9 cellular contexts compared by ENCODE assay signal in genomic region chr2:132416080-132416911, GRCh38. TPM values are rescaled to one million over a fixed set of nuclear protein-coding genes. Genes with fewer than 3 reads are reported as not detected.
DNase-seq lines count a peak whose midpoint lies in the region; TF ChIP-seq lines count a peak whose summit lies in the region.
"Had no signal": no experiment of that assay in that cellular context is flagged by ENCODE, and none has a peak within 500 bp of the region (broad histone marks: within the 10 kb centered on the region; RNA-seq: fewer than 3 reads in every experiment).

Gene GPR39 (plus strand): TSS chr2:132416805.

- peaks cover 0 to 11% (median 7%) of the 10 kb centered on the region in 3 donors for H3K27me3 Mint-ChIP-seq in immature natural killer cell (ENCODE audit: low read depth in 3 of 3)

- H3K4me1 ChIP-seq in A673 (ENCODE audit: insufficient read depth, low read length, poor library complexity, severe bottlenecking) (peaks cover 10% of the 10 kb centered on the region), Peyer's patch (peaks cover 0 to 18% (median 2%) of the 10 kb centered on the region in 4 donors), esophagus muscularis mucosa (peaks cover 12 to 18% (median 16%) of the 10 kb centered on the region in 4 donors), vagina (peaks cover 19% of the 10 kb centered on the region)

- CTCF ChIA-PET in A673 (lab: Charles Lee), result interaction anchor here (0.7 kb wide), 1 partner anchor 32 kb away, joined by 4 read pairs; no protein-coding TSS in a partner anchor
- CTCF ChIA-PET in GM10248 (lab: Yijun Ruan, JAX), result no interaction called here

- H3K27ac ChIP-seq in A673 (ENCODE audit: low read depth, low read length, poor library complexity, severe bottlenecking) (no peak within 1 kb of the TSS), HL-60 (replicated peaks) (no peak within 1 kb of the TSS), Peyer's patch (peak within 1 kb of the TSS; percentile 31 to 96 (median 86)), esophagus muscularis mucosa (replicated peaks in 1 of 4) (no peak within 1 kb of the TSS), vagina (peak within 1 kb of the TSS; percentile 34)

- WGBS in esophagus muscularis mucosa, result 13% methylated on average over 11 of the region's 55 CpGs

- BruUV-seq in A673 (replicated peaks; lab: Mats Ljungman, UMichigan), result no TSS peak

- no peak for TF ChIP-seq EP300 in esophagus muscularis mucosa (IDR thresholded peaks at IDR 0.05)

- H3K9me3 ChIP-seq in A673 (ENCODE audit: low read depth, low read length, poor library complexity, severe bottlenecking), result no peaks in the 10 kb centered on the region
- H3K9me3 ChIP-seq in Peyer's patch, result no peaks in the 10 kb centered on the region
- H3K9me3 ChIP-seq in esophagus muscularis mucosa, result no peaks in the 10 kb centered on the region
- no peaks in the 10 kb centered on the region for H3K9me3 ChIP-seq in vagina

- no peaks in the 10 kb centered on the region for H3K36me3 Mint-ChIP-seq in immature natural killer cell
- H3K36me3 Mint-ChIP-seq: activated naive CD8-positive, alpha-beta T cell had no signal

- H3K4me1 Mint-ChIP-seq in immature natural killer cell, result no peaks in the 10 kb centered on the region

- H3K27me3 ChIP-seq in A673 (replicated peaks; ENCODE audit: insufficient read depth, low read depth, low read length, poor library complexity), result no peaks in the 10 kb centered on the region
- peaks cover 8% of the 10 kb centered on the region for H3K27me3 ChIP-seq in HL-60 (ENCODE audit: insufficient read depth, poor library complexity, severe bottlenecking)
- no peaks in the 10 kb centered on the region for H3K27me3 ChIP-seq in Peyer's patch
- peaks cover 0 to 9% (median 0%) of the 10 kb centered on the region in 4 donors for H3K27me3 ChIP-seq in esophagus muscularis mucosa
- H3K27me3 ChIP-seq in vagina, result no peaks in the 10 kb centered on the region

- H3K9me3 Mint-ChIP-seq in immature natural killer cell, result peaks cover 0 to 26% (median 6%) of the 10 kb centered on the region in 6 donors

- H3K4me3 ChIP-seq in A673 (ENCODE audit: low read depth, low read length, poor library complexity, severe bottlenecking) (peak within 1 kb of the TSS; percentile 51), HL-60 (replicated peaks; ENCODE audit: insufficient read depth, low read length) (peak within 1 kb of the TSS; percentile 28), Peyer's patch (peak within 1 kb of the TSS; percentile 22 to 66 (median 48)), esophagus muscularis mucosa (peak within 1 kb of the TSS; percentile 52 to 69 (median 58)), vagina (peak within 1 kb of the TSS; percentile 48 to 58)

- no peak within 1 kb of the TSS for H3K4me3 Mint-ChIP-seq in immature natural killer cell
- H3K4me3 Mint-ChIP-seq: activated naive CD8-positive, alpha-beta T cell had no signal

- intact Hi-C loops in A673 (cut with micrococcal nuclease; ENCODE audit: unreplicated experiment) (no loop called here), esophagus muscularis mucosa (cut with DNase I) (no loop called here), vagina (cut with DNase I) (no loop called here)

- TF ChIP-seq POLR2A in Peyer's patch (IDR thresholded peaks at IDR 0.05) (peak; percentile 52 to 78), esophagus muscularis mucosa (IDR thresholded peaks at IDR 0.05; ENCODE audit: low read depth) (no peak), vagina (IDR thresholded peaks at IDR 0.05) (no peak)

- H3K36me3 ChIP-seq in A673 (ENCODE audit: insufficient read depth, low read length, poor library complexity, severe bottlenecking) (no peaks in the 10 kb centered on the region), Peyer's patch (no peaks in the 10 kb centered on the region), esophagus muscularis mucosa (no peaks in the 10 kb centered on the region), vagina (no peaks in the 10 kb centered on the region)

- POLR2A ChIA-PET in A673 (lab: Charles Lee; ENCODE audit: low non-redundant PET), result no interaction called here
- POLR2A ChIA-PET in GM10248 (lab: Yijun Ruan, JAX), result no interaction called here

- TF ChIP-seq CTCF in A673 (conservative IDR thresholded peaks at IDR 0.05; ENCODE audit: low read depth, low read length) (no peak), HL-60 (IDR thresholded peaks at IDR 0.05; ENCODE audit: insufficient read depth, low read length) (no peak), Peyer's patch (IDR thresholded peaks at IDR 0.05) (no peak), esophagus muscularis mucosa (IDR thresholded peaks at IDR 0.05) (no peak), vagina (IDR thresholded peaks at IDR 0.05) (no peak), GM10248 (IDR thresholded peaks at IDR 0.05; ENCODE audit: control extremely low read depth, extremely low read depth, low read depth, missing control alignments) (no peak)

- no peak within 1 kb of the TSS for H3K27ac Mint-ChIP-seq in immature natural killer cell
- H3K27ac Mint-ChIP-seq: activated naive CD8-positive, alpha-beta T cell had no signal

- DNase-seq in A673 (ENCODE audit: low spot score), result peak; percentile 75
- no peak for DNase-seq in HL-60 (ENCODE audit: low read depth in 1 of 2, low spot score in 1 of 2)
- DNase-seq in Peyer's patch, result peak; percentile 19 to 95 (median 92)
- no peak for DNase-seq in esophagus muscularis mucosa (ENCODE audit: extremely low spot score)
- peak; percentile 92 for DNase-seq in mucosa of gallbladder (ENCODE audit: low spot score)
- DNase-seq in vagina (ENCODE audit: extremely low spot score in 2 of 2), result peak in 1 of 2 donors; percentile 88
- DNase-seq in immature natural killer cell, result no peak
- DNase-seq in GM10248 (ENCODE audit: extremely low spot score), result no peak

RNA-seq across cellular contexts. Expression of gene GPR39, which starts in this region (rescaled TPM):
- total RNA-seq in A673 (2021), result 3.4 and 3.6 TPM in 2 replicates
- 10 to 100 TPM in 3 of 4 donors, 1 to 10 TPM in 1; 9.1 to 38.5 (median 25.9) TPM for total RNA-seq in Peyer's patch
- total RNA-seq in esophagus muscularis mucosa, result 1 to 10 TPM in 1 of 4 donors, under 1 TPM in 1, not detected in 2; 0.13 to 1.3 TPM
- total RNA-seq in mucosa of gallbladder, result 12.7 TPM
- total RNA-seq in vagina, result not detected
- polyA plus RNA-seq in immature natural killer cell, result not detected

Comparison
In these comparisons a context has a peak if more than half of its experiments do, and no peak if none do; other contexts are left out.
1. DNase-seq: peak in A673 (single experiment), Peyer's patch (3 of 3) and mucosa of gallbladder (single experiment); none in HL-60 (0 of 2), esophagus muscularis mucosa (single experiment), immature natural killer cell (0 of 3) and GM10248 (single experiment).
2. H3K27ac ChIP-seq: peak in Peyer's patch (4 of 4) and vagina (single experiment); none in A673 (single experiment), HL-60 (single experiment) and esophagus muscularis mucosa (0 of 4).
3. POLR2A ChIP-seq: peak in Peyer's patch (2 of 2); none in esophagus muscularis mucosa (single experiment) and vagina (0 of 2).
4. Peak in every context shown above with its lines, with median percentiles within 50 percentile points of each other: H3K4me3 ChIP-seq.